ENCODE assay signal across 8 cellular contexts in the genomic region with DNA sequence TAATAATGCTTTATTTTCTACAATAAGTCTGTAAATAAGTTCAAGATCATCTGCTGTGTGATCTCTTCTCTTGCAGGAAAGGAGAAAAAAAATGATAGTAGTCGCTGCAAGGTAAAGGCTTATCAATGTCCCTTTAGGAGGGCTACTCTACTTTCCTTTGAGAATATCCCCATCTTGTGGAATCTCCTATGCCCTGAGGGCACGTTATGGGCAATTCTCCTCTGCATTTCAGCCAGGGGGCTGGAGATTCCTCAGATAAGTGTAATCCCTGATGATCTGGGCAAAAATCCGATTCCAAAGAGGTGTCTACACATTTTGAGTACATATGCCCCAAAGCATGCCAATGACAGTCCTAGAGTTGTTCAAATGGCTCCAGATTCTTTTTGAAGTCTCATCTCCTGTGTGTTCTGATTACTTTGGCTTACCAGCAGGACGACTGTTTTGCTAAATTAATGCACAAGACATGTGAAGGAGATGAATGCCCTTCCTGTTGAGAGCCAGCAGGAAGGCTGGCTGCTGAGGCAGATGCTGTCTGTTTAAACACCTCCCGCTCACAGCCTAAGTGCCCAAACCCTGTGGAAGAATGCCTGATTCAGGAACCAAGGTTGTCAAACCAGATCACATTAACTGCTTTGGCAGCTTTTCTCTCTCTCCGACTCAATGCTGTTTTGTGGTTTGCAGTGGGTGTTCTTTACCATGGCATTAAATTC.
DNase-seq lines count a peak whose midpoint lies in the region; TF ChIP-seq lines count a peak whose summit lies in the region.

No MANE protein-coding gene starts in this region.

- no peak overlapping the region for H3K4me3 ChIP-seq in lower leg skin (ENCODE audit: low read depth, poor library complexity, severe bottlenecking)
- no peak overlapping the region for H3K4me3 ChIP-seq in MG63

- no peak for TF ChIP-seq CTCF in lower leg skin (IDR thresholded peaks at IDR 0.05)

- no peaks in the 10 kb centered on the region for H3K36me3 ChIP-seq in MG63

- no peak for TF ChIP-seq POLR2A in lower leg skin (IDR thresholded peaks at IDR 0.05)

- no peaks in the 10 kb centered on the region for H3K9me3 ChIP-seq in MG63

- intact Hi-C loops in lower leg skin (cut with DNase I; ENCODE audit: low total_unique reads): loop anchor here (2.0 kb wide), 1 partner anchor 27 kb away; no protein-coding TSS in a partner anchor

- WGBS in lower leg skin, 2 donors: 25 to 31% methylated on average over 6 of the region's 6 CpGs

- DNase-seq in DMS114 treated with DMSO at 0.1 percent for 48 hours (lab: John Stamatoyannopoulos, UW; ENCODE audit: unreplicated experiment): peak; percentile 9
- peak; percentile 20 for DNase-seq in HS-27A (ENCODE audit: low read depth)
- DNase-seq in SK-MEL-5 (ENCODE audit: low read depth, low spot score): peak; percentile 98
- peak; percentile 65 for DNase-seq in iPS-NIHi7 (ENCODE audit: extremely low spot score)
- DNase-seq in activated CD8-positive, alpha-beta memory T cell treated with anti-CD3 and anti-CD28 coated beads, Interleukin-2, amount 50 U/mL, for 4 hours: no peak
- no peak for DNase-seq in stimulated activated CD4-positive, alpha-beta T cell treated with anti-CD3 and anti-CD28 coated beads, Interleukin-1b, Interleukin-23, amount 100 ng/mL, for 48 hours
- no peak for DNase-seq in lower leg skin (ENCODE audit: low spot score in 2 of 2)
- DNase-seq in MG63: no peak

- in situ Hi-C loops in SK-MEL-5 (cut with HindIII; ENCODE audit: low pct_unique_long_range_greater_than_20kb, low sequenced_read_pairs): no loop called here

- no peaks in the 10 kb centered on the region for H3K27me3 ChIP-seq in MG63

Comparison
In these comparisons a context has a peak if more than half of its experiments do, and no peak if none do; other contexts are left out.
1. DNase-seq: peak in DMS114 treated with DMSO at 0.1 percent for 48 hours (single experiment), HS-27A (single experiment), SK-MEL-5 (single experiment) and iPS-NIHi7 (single experiment); none in activated CD8-positive, alpha-beta memory T cell treated with anti-CD3 and anti-CD28 coated beads, Interleukin-2, amount 50 U/mL, for 4 hours (single experiment), stimulated activated CD4-positive, alpha-beta T cell treated with anti-CD3 and anti-CD28 coated beads, Interleukin-1b, Interleukin-23, amount 100 ng/mL, for 48 hours (single experiment), lower leg skin (0 of 2) and MG63 (single experiment).